Comparison of ENCODE assay signal across 22 cellular contexts in genomic region chr15:80264031-80264430, GRCh38. TPM values are rescaled to one million over a fixed set of nuclear protein-coding genes. Genes with fewer than 3 reads are reported as not detected.
DNase-seq lines count a peak whose midpoint lies in the region; ATAC-seq and TF ChIP-seq lines count a peak whose summit lies in the region.
"Had no signal": no experiment of that assay in that cellular context is flagged by ENCODE, and none has a peak within 500 bp of the region (broad histone marks: within the 10 kb centered on the region; RNA-seq: fewer than 3 reads in every experiment).

No MANE protein-coding gene starts in this region.

- H3K36me3 ChIP-seq in brain microvascular endothelial cell (replicated peaks): no peaks in the 10 kb centered on the region
- H3K36me3 ChIP-seq: gastrocnemius medialis, pancreas, vagina had no signal

- ATAC-seq in activated CD4-positive, alpha-beta T cell treated with anti-CD3 and anti-CD28 coated beads for 36 hours: no peak
- ATAC-seq in HG03196 (IDR thresholded peaks at IDR 0.05; ENCODE audit: unreplicated experiment): no peak
- ATAC-seq: effector memory CD8-positive, alpha-beta T cell; gastrocnemius medialis; pancreas had no signal

- POLR2A ChIA-PET in activated CD4-positive, alpha-beta T cell treated with anti-CD3 and anti-CD28 coated beads for 36 hours (lab: Charles Lee): no interaction called here

- TF ChIP-seq CTCF in brain microvascular endothelial cell (IDR thresholded peaks at IDR 0.05; ENCODE audit: low read depth, low read length, missing control alignments): no peak

- in situ Hi-C loops in brain microvascular endothelial cell (cut with HindIII; ENCODE audit: low pct_ligation_motif_present, low sequenced_read_pairs): no loop called here

- intact Hi-C loops in activated CD4-positive, alpha-beta T cell treated with anti-CD3 and anti-CD28 coated beads for 36 hours (cut with DNase I, micrococcal nuclease): no loop called here

- no peak overlapping the region for H3K4me3 ChIP-seq in brain microvascular endothelial cell (ENCODE audit: low read depth, low read length)
- H3K4me3 ChIP-seq: gastrocnemius medialis, pancreas, vagina had no signal

- H3K27me3 ChIP-seq in brain microvascular endothelial cell (replicated peaks): no peaks in the 10 kb centered on the region
- H3K27me3 ChIP-seq: pancreas, vagina had no signal

- H3K9me3 Mint-ChIP-seq in activated CD4-positive, alpha-beta T cell treated with anti-CD3 and anti-CD28 coated beads for 36 hours (ENCODE audit: low read depth): no peaks in the 10 kb centered on the region
- H3K9me3 Mint-ChIP-seq: activated T-helper 1 cell treated with anti-CD3 and anti-CD28 coated beads, Interleukin-12 subunit alpha, Interleukin-12 subunit beta, Interleukin-2, Interleukin-4 antibody, amounts not matched to agents 30 ng/mL and 10 ng/mL and 1 ng/mL, durations not matched to agents 14 hours and 24 hours and 36 hours had no signal

- no peak overlapping the region for H3K27ac Mint-ChIP-seq in activated CD4-positive, alpha-beta T cell treated with anti-CD3 and anti-CD28 coated beads for 36 hours
- H3K27ac Mint-ChIP-seq: activated T-helper 1 cell treated with anti-CD3 and anti-CD28 coated beads, Interleukin-12 subunit alpha, Interleukin-12 subunit beta, Interleukin-2, Interleukin-4 antibody, amounts not matched to agents 30 ng/mL and 10 ng/mL and 1 ng/mL, durations not matched to agents 14 hours and 24 hours and 36 hours; effector memory CD8-positive, alpha-beta T cell had no signal

- no peaks in the 10 kb centered on the region for H3K4me1 Mint-ChIP-seq in activated CD4-positive, alpha-beta T cell treated with anti-CD3 and anti-CD28 coated beads for 36 hours

- no peak overlapping the region for H3K27ac ChIP-seq in brain microvascular endothelial cell
- H3K27ac ChIP-seq: gastrocnemius medialis, HL-60, pancreas, vagina had no signal

- no peaks in the 10 kb centered on the region for H3K36me3 Mint-ChIP-seq in activated CD4-positive, alpha-beta T cell treated with anti-CD3 and anti-CD28 coated beads for 36 hours (ENCODE audit: low read depth)

- CTCF ChIA-PET in activated CD4-positive, alpha-beta T cell treated with anti-CD3 and anti-CD28 coated beads for 36 hours (lab: Charles Lee): interaction anchor here (0.6 to 1.0 kb wide), 2 partner anchors 317 to 529 kb away, joined by 3 to 4 read pairs; no protein-coding TSS in a partner anchor

- H3K4me3 Mint-ChIP-seq in activated CD4-positive, alpha-beta T cell treated with anti-CD3 and anti-CD28 coated beads for 36 hours: no peak overlapping the region
- H3K4me3 Mint-ChIP-seq: activated T-helper 1 cell treated with anti-CD3 and anti-CD28 coated beads, Interleukin-12 subunit alpha, Interleukin-12 subunit beta, Interleukin-2, Interleukin-4 antibody, amounts not matched to agents 30 ng/mL and 10 ng/mL and 1 ng/mL, durations not matched to agents 14 hours and 24 hours and 36 hours; effector memory CD8-positive, alpha-beta T cell had no signal

- DNase-seq in AG20443 (ENCODE audit: low spot score) (peak; percentile 29), Kasumi-1 (lab: John Stamatoyannopoulos, UW) (peak; percentile 3 to 31), brain microvascular endothelial cell (peak; percentile 20), iris pigment epithelial cell (ENCODE audit: low read depth) (peak; percentile 29), NOMO-1 treated with DMSO at 0.1 percent for 48 hours (lab: John Stamatoyannopoulos, UW; ENCODE audit: unreplicated experiment) (no peak), NCI-H82 treated with DMSO at 0.1 percent for 48 hours (lab: John Stamatoyannopoulos, UW; ENCODE audit: unreplicated experiment) (no peak)
- no peak for DNase-seq in activated CD4-positive, alpha-beta T cell treated with anti-CD3 and anti-CD28 coated beads for 36 hours
- DNase-seq: Caco-2; cerebellar nuclear complex; effector memory CD8-positive, alpha-beta T cell; gastrocnemius medialis; KBM-7; NCI-H1105 treated with DMSO at 0.1 percent for 48 hours; NCI-H2171; NCI-H774; pancreas; stimulated activated CD4-positive, alpha-beta T cell treated with anti-CD3 and anti-CD28 coated beads, Interleukin-4, amount 100 ng/mL, for 1 hour had no signal

- peaks cover 35% of the 10 kb centered on the region for H3K27me3 Mint-ChIP-seq in activated CD4-positive, alpha-beta T cell treated with anti-CD3 and anti-CD28 coated beads for 36 hours

RNA-seq across cellular contexts. Expression of gene CTXND1, which starts 12.0 kb away (rescaled TPM):
- not detected for total RNA-seq in activated CD4-positive, alpha-beta T cell treated with anti-CD3 and anti-CD28 coated beads for 36 hours
- total RNA-seq: activated T-helper 1 cell treated with anti-CD3 and anti-CD28 coated beads, Interleukin-12 subunit alpha, Interleukin-12 subunit beta, Interleukin-2, Interleukin-4 antibody, amounts not matched to agents 30 ng/mL and 10 ng/mL and 1 ng/mL, durations not matched to agents 14 hours and 24 hours and 36 hours; subcutaneous adipose tissue had no signal

Comparison
In these comparisons a context has a peak if more than half of its experiments do, and no peak if none do; other contexts are left out.
1. DNase-seq: peak in AG20443 (single experiment), Kasumi-1 (2 of 2), brain microvascular endothelial cell (single experiment) and iris pigment epithelial cell (single experiment); none in NOMO-1 treated with DMSO at 0.1 percent for 48 hours (single experiment), activated CD4-positive, alpha-beta T cell treated with anti-CD3 and anti-CD28 coated beads for 36 hours (single experiment) and NCI-H82 treated with DMSO at 0.1 percent for 48 hours (single experiment).